Comparison of ENCODE assay signal across 15 cellular contexts in the genomic region with DNA sequence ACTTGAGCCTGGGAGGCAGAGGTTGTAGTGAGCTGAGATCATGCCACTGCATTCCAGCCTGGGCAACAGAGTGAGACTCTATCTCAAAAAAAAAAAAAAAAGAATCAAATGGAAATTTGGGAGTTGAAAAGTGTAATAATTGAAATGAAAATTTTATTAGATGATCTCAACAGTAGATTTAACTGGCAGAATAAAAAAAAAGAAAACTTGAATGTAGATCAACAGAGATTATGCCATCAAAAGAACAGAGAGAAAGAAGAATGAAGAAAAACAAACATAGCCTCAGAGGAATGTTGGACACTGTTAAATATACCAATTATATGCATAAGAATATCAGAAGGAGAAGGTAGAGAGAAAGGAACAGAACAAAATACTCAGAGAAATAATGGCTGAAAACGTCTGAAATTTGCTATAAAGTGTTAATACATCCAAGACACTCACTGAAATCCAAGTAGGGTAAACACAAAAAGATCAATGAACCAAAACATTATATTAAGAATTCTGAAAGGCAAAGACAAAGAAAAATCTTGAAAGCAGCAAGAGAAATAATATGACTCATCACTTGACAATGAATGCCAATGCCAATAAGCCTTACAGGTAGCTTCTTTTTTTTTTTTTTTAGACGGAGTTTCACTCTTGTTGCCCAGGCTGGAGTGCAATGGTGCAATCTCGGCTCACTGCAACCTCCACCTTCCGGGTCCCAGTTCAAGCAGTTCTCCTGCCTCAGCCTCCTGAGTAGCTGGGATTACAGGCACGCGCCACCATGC. TPM values are rescaled to one million over a fixed set of nuclear protein-coding genes. Genes with fewer than 3 reads are reported as not detected.
DNase-seq lines count a peak whose midpoint lies in the region; ATAC-seq, FAIRE-seq and TF ChIP-seq lines count a peak whose summit lies in the region.
"Had no signal": no experiment of that assay in that cellular context is flagged by ENCODE, and none has a peak within 500 bp of the region (broad histone marks: within the 10 kb centered on the region; RNA-seq: fewer than 3 reads in every experiment).

No MANE protein-coding gene starts in this region.

- intact Hi-C loops in HCT116 (cut with micrococcal nuclease), result no loop called here

- POLR2A ChIA-PET in HCT116 (lab: Charles Lee), result interaction anchor here (0.7 kb wide), 2 partner anchors 15 to 305 kb away, joined by 3 to 4 read pairs; no protein-coding TSS in a partner anchor

- H4K20me1 ChIP-seq in HCT116 (ENCODE audit: insufficient read depth), result no peaks in the 10 kb centered on the region

- no peak for FAIRE-seq in RCC 7860 (lab: Jason Lieb, UNC)
- no peak for FAIRE-seq in GM12892 (lab: Jason Lieb, UNC)
- FAIRE-seq: D721Med had no signal

- H3K79me2 ChIP-seq in HCT116 (ENCODE audit: insufficient read depth, low read length), result no peaks in the 10 kb centered on the region

- H2AFZ ChIP-seq in HCT116 (ENCODE audit: low read depth, low read length, poor library complexity, severe bottlenecking), result peak overlapping the region; percentile 62

- H3K9ac ChIP-seq in HCT116 (ENCODE audit: low read length), result no peak overlapping the region

- BruUV-seq in HCT116 (replicated peaks; lab: Mats Ljungman, UMichigan), result no TSS peak

- peak overlapping the region; percentile 29; the same call in 1 of the 2 replicates for H3K4me2 ChIP-seq in HCT116 (ENCODE audit: low read length)

- H3K36me3 ChIP-seq in HCT116 (ENCODE audit: control insufficient read depth in 1 of 2, insufficient read depth in 2 of 2, low read length in 2 of 2), result no peaks in the 10 kb centered on the region
- H3K36me3 ChIP-seq in kidney epithelial cell (ENCODE audit: control insufficient read depth, insufficient read depth, low read length), result no peaks in the 10 kb centered on the region
- H3K36me3 ChIP-seq: HAP-1 had no signal

- ATAC-seq in HCT116 (0 out of 2 replicates have a peak, but pooled peaks have one; percentile 41), GM21528 (IDR thresholded peaks at IDR 0.05; ENCODE audit: low FRiP score, unreplicated experiment) (no peak), GM18907 (IDR thresholded peaks at IDR 0.05; ENCODE audit: unreplicated experiment) (no peak)

- H3K27me3 ChIP-seq in HCT116 (ENCODE audit: insufficient read depth, low read length), result no peaks in the 10 kb centered on the region
- no peaks in the 10 kb centered on the region for H3K27me3 ChIP-seq in kidney epithelial cell (ENCODE audit: control insufficient read depth, insufficient read depth, low read length)

- no peak overlapping the region; the same call in 1 of the 2 replicates for H3K27ac ChIP-seq in HCT116 (ENCODE audit: low read depth, low read length)

- H3K9me3 ChIP-seq in HCT116 (ENCODE audit: control insufficient read depth in 1 of 2, insufficient read depth in 1 of 2, low read depth in 1 of 2, low read length in 2 of 2), result no peaks in the 10 kb centered on the region
- H3K9me3 ChIP-seq: HAP-1 had no signal

- DNase-seq in Caki2 (ENCODE audit: low read depth), result peak; percentile 42
- no peak for DNase-seq in HCT116 (ENCODE audit: low read depth, low spot score)
- peak; percentile 9 for DNase-seq in RCC 7860 (ENCODE audit: low spot score)
- peak; percentile 16 for DNase-seq in kidney epithelial cell (ENCODE audit: low read depth)
- DNase-seq in GM12892 (ENCODE audit: insufficient read length), result no peak
- DNase-seq: CD4-positive, alpha-beta T cell; KG1; NCI-H1105 treated with DMSO at 0.1 percent for 48 hours; NCI-H187; NCI-H2171 treated with DMSO at 0.1 percent for 48 hours; NCI-H510A had no signal

- TF ChIP-seq RAD21 in HCT116 (IDR thresholded peaks at IDR 0.05; ENCODE audit: low read depth), result no peak

- CTCF ChIA-PET in HCT116 (lab: Charles Lee), result no interaction called here

- H3K9me2 ChIP-seq in HCT116 (ENCODE audit: insufficient read depth), result no peaks in the 10 kb centered on the region

- no peak overlapping the region for H3K4me3 ChIP-seq in HCT116 (replicated peaks in 1 of 2; ENCODE audit: low read depth in 1 of 2, low read length in 2 of 2)
- no peak overlapping the region for H3K4me3 ChIP-seq in kidney epithelial cell (ENCODE audit: low read depth, low read length)
- H3K4me3 ChIP-seq: HAP-1 had no signal

- RAD21 ChIA-PET in HCT116 (lab: Charles Lee; ENCODE audit: low non-redundant PET in 1 of 2, low total read pairs in 2 of 2, uncharacterized antibody in 2 of 2, unreplicated experiment in 2 of 2), result no interaction called here

- TF ChIP-seq CTCF in HCT116 (IDR thresholded peaks at IDR 0.05 in 2 of 3, conservative IDR thresholded peaks at IDR 0.05 in 1 of 3; ENCODE audit: borderline replicate concordance in 1 of 3, insufficient read depth in 1 of 3, low read depth in 2 of 3, low read length in 2 of 3), result no peak
- TF ChIP-seq CTCF in kidney epithelial cell (IDR thresholded peaks at IDR 0.05; ENCODE audit: insufficient read depth, low read length, poor library complexity, severe bottlenecking), result no peak

- in situ Hi-C loops in Caki2 (cut with HindIII; ENCODE audit: low pct_unique_long_range_greater_than_20kb, low sequenced_read_pairs), result no loop called here

- H3K4me1 ChIP-seq in HCT116 (ENCODE audit: control insufficient read depth in 1 of 2, insufficient read depth in 2 of 2, low read length in 2 of 2), result peaks cover 12 to 19% of the 10 kb centered on the region in 2 experiments; a peak in 3 of 4 replicates
- H3K4me1 ChIP-seq: HAP-1 had no signal

- TF ChIP-seq POLR2A in HCT116 (IDR thresholded peaks at IDR 0.05; ENCODE audit: borderline replicate concordance, extremely low read depth, insufficient read depth, insufficient read length) (no peak), GM12892 (IDR thresholded peaks at IDR 0.05; ENCODE audit: low read depth, low read length) (no peak)

TF ChIP-seq in HCT116, 20 proteins besides CTCF, POLR2A, EP300 and RAD21:
- TF ChIP-seq FOSL1 (IDR thresholded peaks at IDR 0.05; ENCODE audit: low read depth), result peak; percentile 35; the same call in 1 of the 2 replicates
- TF ChIP-seq POLR2AphosphoS5 (IDR thresholded peaks at IDR 0.05; ENCODE audit: low read depth, low read length), result no peak

RNA-seq across cellular contexts. Expression of a gene that starts 14.6 kb away (rescaled TPM):
- total RNA-seq in Caki2 (2014; rRNA removed; shearing (Covaris generic); ENCODE audit: low replicate concordance), result 30.9 and 41.6 TPM in 2 replicates
- total RNA-seq in HCT116 (2021; ENCODE audit: unreplicated experiment) (38.8 TPM), kidney epithelial cell (29.5 and 30.7 TPM in 2 replicates)
- polyA plus RNA-seq in HCT116 (2012), result 31.1 and 36.3 TPM in 2 replicates
- 33.0 TPM for polyA plus RNA-seq in GM12892 (2012; ENCODE audit: missing spikeins)

RNA-seq across cellular contexts. Expression of a gene that starts 50.5 kb away (rescaled TPM):
- total RNA-seq in Caki2 (2014; rRNA removed; shearing (Covaris generic); ENCODE audit: low replicate concordance), result 4.4 and 12.5 TPM in 2 replicates
- total RNA-seq in HCT116 (2021; ENCODE audit: unreplicated experiment) (3.8 TPM), kidney epithelial cell (0.48 and 0.71 TPM in 2 replicates)
- polyA plus RNA-seq in HCT116 (2012), result 4.1 and 4.2 TPM in 2 replicates
- polyA plus RNA-seq in GM12892 (2012; ENCODE audit: missing spikeins), result 0.15 TPM

RNA-seq across cellular contexts. Expression of a gene that starts 52.4 kb away (rescaled TPM):
- total RNA-seq in Caki2 (2014; rRNA removed; shearing (Covaris generic); ENCODE audit: low replicate concordance), result 47.7 and 49.5 TPM in 2 replicates
- total RNA-seq in HCT116 (2021; ENCODE audit: unreplicated experiment) (67.6 TPM), kidney epithelial cell (67.4 and 70.9 TPM in 2 replicates)
- polyA plus RNA-seq in HCT116 (2012), result 46.3 and 49.8 TPM in 2 replicates
- 18.5 TPM for polyA plus RNA-seq in GM12892 (2012; ENCODE audit: missing spikeins)

Comparison
In these comparisons a context has a peak if more than half of its experiments do, and no peak if none do; other contexts are left out.
1. DNase-seq: peak in Caki2 (single experiment), RCC 7860 (single experiment) and kidney epithelial cell (single experiment); none in HCT116 (single experiment) and GM12892 (single experiment).